Comparison of ENCODE assay signal across 1 cellular context in the genomic region with DNA sequence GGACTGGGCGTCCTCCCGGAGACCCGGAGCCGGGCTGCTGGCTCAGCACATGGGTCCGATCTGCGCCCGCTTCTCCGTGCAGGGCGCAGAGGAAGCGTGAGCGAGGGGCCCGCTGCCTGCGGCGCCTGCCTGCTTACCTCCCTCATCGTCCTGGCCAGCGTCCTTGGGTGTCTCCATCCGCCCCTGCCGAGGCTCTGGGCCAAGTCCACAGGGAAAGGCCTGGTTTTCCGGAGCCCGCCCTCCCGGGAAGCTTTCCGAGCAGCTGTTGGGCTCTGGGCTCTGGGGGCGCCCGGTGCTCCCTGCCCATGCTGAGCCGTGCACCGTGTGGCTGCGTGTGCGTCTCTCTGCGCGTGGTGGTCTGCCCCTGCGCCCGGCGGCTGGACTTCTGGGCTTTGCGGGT.
TF ChIP-seq lines count a peak whose summit lies in the region.

No MANE protein-coding gene starts in this region.

TF ChIP-seq in H1, 55 proteins besides CTCF, POLR2A, EP300 and RAD21:
- TF ChIP-seq RBBP5 (IDR thresholded peaks at IDR 0.05; ENCODE audit: borderline replicate concordance, low read depth, low read length), result no peak
- no peak for TF ChIP-seq HDAC2 (IDR thresholded peaks at IDR 0.05; ENCODE audit: borderline replicate concordance in 1 of 2, low read depth in 2 of 2, low read length in 2 of 2)
- TF ChIP-seq GTF2F1 (IDR thresholded peaks at IDR 0.05; ENCODE audit: borderline replicate concordance, low read depth, low read length), result no peak
- no peak for TF ChIP-seq JUND (IDR thresholded peaks at IDR 0.05; ENCODE audit: low read length)
- TF ChIP-seq BRCA1 (IDR thresholded peaks at IDR 0.05; ENCODE audit: low read depth, low read length), result no peak
- no peak for TF ChIP-seq BACH1 (IDR thresholded peaks at IDR 0.05; ENCODE audit: low read length)
- no peak for TF ChIP-seq NRF1 (IDR thresholded peaks at IDR 0.05; ENCODE audit: low read depth, low read length)
- no peak for TF ChIP-seq SAP30 (IDR thresholded peaks at IDR 0.05; ENCODE audit: insufficient read depth, insufficient replicate concordance, low read length)
- TF ChIP-seq NANOG (IDR thresholded peaks at IDR 0.05; ENCODE audit: insufficient read depth, low read depth, low read length, poor library complexity, severe bottlenecking), result no peak
- TF ChIP-seq SP1 (IDR thresholded peaks at IDR 0.05; ENCODE audit: low read depth, low read length), result no peak
